In genomic region chr14:22660654-22661053, GRCh38 we compare ENCODE assay signal across 11 cellular contexts. TPM values are rescaled to one million over a fixed set of nuclear protein-coding genes. Genes with fewer than 3 reads are reported as not detected.
"Had no signal": no experiment of that assay in that cellular context is flagged by ENCODE, and none has a peak within 500 bp of the region (broad histone marks: within the 10 kb centered on the region; RNA-seq: fewer than 3 reads in every experiment).

No MANE protein-coding gene starts in this region.

- H3K9me3 Mint-ChIP-seq: H9, HFFc6 had no signal

- ATAC-seq: HCT116 had no signal

- H3K27ac Mint-ChIP-seq: H9, HFFc6 had no signal

- H3K36me3 ChIP-seq: HAP-1 had no signal

- DNase-seq: GM23248, GOT3, H7, H9, HCEC 1CT, HFFc6 had no signal

- H3K4me1 ChIP-seq: HAP-1 had no signal

- H3K4me3 Mint-ChIP-seq: H9, HFFc6 had no signal

- H3K4me3 ChIP-seq: GM23248, HAP-1 had no signal

- FAIRE-seq: H1, H54 had no signal

- H3K9me3 ChIP-seq: HAP-1 had no signal

- H2AFZ ChIP-seq: GM23248 had no signal

- H3K9ac ChIP-seq: GM23248 had no signal

- H3K27ac ChIP-seq: GM23248 had no signal

RNA-seq across cellular contexts. Expression of gene OR6J1, which starts 16.5 kb away (rescaled TPM):
- total RNA-seq: GM23248, H1, H4, H7, H9, HFFc6 had no signal
- polyA plus RNA-seq: GM23248, H1 had no signal
